ENCODE assay signal across 8 cellular contexts in the genomic region with DNA sequence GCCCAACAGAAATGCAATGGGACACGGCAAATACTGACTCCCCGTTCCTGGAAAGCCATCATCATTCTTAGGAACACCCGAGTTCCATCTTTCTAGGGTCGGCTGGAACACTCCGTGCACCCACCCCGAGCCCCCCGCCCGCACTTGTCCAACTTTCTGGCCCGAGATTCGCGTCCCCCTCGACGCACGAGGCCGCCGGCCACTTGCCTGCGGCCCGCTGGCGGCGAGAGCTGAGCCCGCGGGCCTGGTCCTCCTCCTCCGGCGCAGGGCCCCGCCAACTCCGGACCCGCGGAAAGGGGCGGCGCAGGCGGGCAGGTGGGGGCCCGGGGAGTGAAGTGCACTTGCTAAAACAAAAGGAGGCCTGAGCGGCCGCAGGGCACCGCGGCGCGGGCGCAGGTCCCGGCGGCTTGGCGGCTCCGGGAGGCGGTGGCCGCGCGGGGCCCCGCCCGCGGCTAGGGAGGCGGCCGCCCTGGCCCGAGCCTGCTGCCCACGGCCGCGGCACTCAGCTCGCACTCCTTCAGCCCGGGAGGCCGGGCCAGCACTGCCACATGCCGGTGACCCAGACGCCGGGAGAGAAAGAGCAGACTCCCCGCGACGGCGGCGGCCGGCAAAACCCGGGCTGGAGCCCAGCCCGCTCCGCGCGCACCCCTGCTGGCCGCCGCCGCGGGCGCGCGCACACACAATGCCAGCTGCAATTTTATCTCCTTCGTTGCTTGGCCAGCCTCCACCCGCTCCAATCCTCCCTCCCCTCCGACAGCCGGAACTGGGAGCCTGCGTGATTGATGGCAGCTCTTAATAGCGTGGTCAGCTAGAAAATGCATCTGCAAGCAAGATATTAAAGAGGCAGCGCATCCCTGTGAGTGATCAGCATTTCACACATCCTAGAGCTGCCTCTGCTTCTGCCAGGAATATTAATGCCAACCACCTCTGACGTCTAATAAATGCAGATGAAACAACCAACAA.
A peak's percentile ranks its signal among the peaks of the same experiment; 100 is the strongest.
DNase-seq lines count a peak whose midpoint lies in the region; ATAC-seq, FAIRE-seq and TF ChIP-seq lines count a peak whose summit lies in the region.

No MANE protein-coding gene starts in this region.

- peak overlapping the region; percentile 57 for H3K4me3 ChIP-seq in GM12878

- H3K9ac ChIP-seq in GM12878 (ENCODE audit: control insufficient read depth, insufficient read depth, low read length): peak overlapping the region; percentile 76

- no peaks in the 10 kb centered on the region for H3K9me3 ChIP-seq in GM12878 (replicated peaks; ENCODE audit: control insufficient read depth, insufficient read depth, low read length)

- H3K4me2 ChIP-seq in GM12878 (ENCODE audit: control insufficient read depth, insufficient read depth): peak overlapping the region; percentile 64

- no peaks in the 10 kb centered on the region for H4K20me1 ChIP-seq in GM12878 (ENCODE audit: control insufficient read depth, insufficient read depth)

- no peaks in the 10 kb centered on the region; the same call in 1 of the 2 replicates for H3K4me1 ChIP-seq in GM12878 (ENCODE audit: control insufficient read depth, insufficient read depth, low read length)

- peak overlapping the region; percentile 54 for H3K27ac ChIP-seq in GM12878 (ENCODE audit: control insufficient read depth, insufficient read depth)

- H3K79me2 ChIP-seq in GM12878 (ENCODE audit: control insufficient read depth, insufficient read depth, low read length): peaks cover 48% of the 10 kb centered on the region

- TF ChIP-seq EP300 in GM12878 (IDR thresholded peaks at IDR 0.05; ENCODE audit: borderline replicate concordance in 1 of 2, control insufficient read depth in 1 of 2, low read depth in 2 of 2, low read length in 2 of 2): no peak

- in situ Hi-C loops in GM13977 (cut with MboI; ENCODE audit: low pct_unique_long_range_greater_than_20kb, low sequenced_read_pairs, unreplicated experiment) (no loop called here), GM12878 (cut with MboI) (no loop called here)

- H3K4me3 Mint-ChIP-seq in T-helper 2 cell treated with Interferon-gamma antibody and Interleukin-4, amounts not matched to agents 5 μg/mL and 100 μg/mL, for 36 hours: peak overlapping the region; percentile 91

- no peak for FAIRE-seq in GM12878 (lab: Jason Lieb, UNC)

- peak overlapping the region; percentile 94 for H3K27ac Mint-ChIP-seq in T-helper 2 cell treated with Interferon-gamma antibody and Interleukin-4, amounts not matched to agents 5 μg/mL and 100 μg/mL, for 36 hours

- no TSS peak for BruUV-seq in GM12878 (replicated peaks; lab: Mats Ljungman, UMichigan)

- H3K27me3 ChIP-seq in GM12878 (replicated peaks in 1 of 2; ENCODE audit: control insufficient read depth in 2 of 2, insufficient read depth in 2 of 2, low read length in 1 of 2): no peaks in the 10 kb centered on the region

- H3K36me3 Mint-ChIP-seq in T-helper 2 cell treated with Interferon-gamma antibody and Interleukin-4, amounts not matched to agents 5 μg/mL and 100 μg/mL, for 36 hours (ENCODE audit: low read depth): peaks cover 14% of the 10 kb centered on the region

- intact Hi-C loops in GM12878 (cut with micrococcal nuclease; ENCODE audit: unreplicated experiment): loop anchor here (5.0 kb wide), 1 partner anchor 61 kb away; no protein-coding TSS in a partner anchor

- peaks cover 54% of the 10 kb centered on the region for H3K4me1 Mint-ChIP-seq in T-helper 2 cell treated with Interferon-gamma antibody and Interleukin-4, amounts not matched to agents 5 μg/mL and 100 μg/mL, for 36 hours (ENCODE audit: low read depth)

- H3K27me3 Mint-ChIP-seq in T-helper 2 cell treated with Interferon-gamma antibody and Interleukin-4, amounts not matched to agents 5 μg/mL and 100 μg/mL, for 36 hours (ENCODE audit: low read depth): no peaks in the 10 kb centered on the region

- CTCF ChIA-PET in GM12878 (lab: Yijun Ruan, JAX): interaction anchor here (0.5 to 3.6 kb wide), 18 partner anchors 9 to 722 kb away, joined by 3 to 20 read pairs (median 4); no protein-coding TSS in a partner anchor

- TF ChIP-seq POLR2A in GM12878 (IDR thresholded peaks at IDR 0.05; ENCODE audit: low read depth, low read length): peak; percentile 87

- SMC1A ChIA-PET in GM12878 (lab: Charles Lee; ENCODE audit: uncharacterized antibody, unreplicated experiment): interaction anchor here (0.5 to 10.6 kb wide), 24 partner anchors 10 to 306 kb away, joined by 3 to 154 read pairs (median 4); no protein-coding TSS in a partner anchor

- no peaks in the 10 kb centered on the region for H3K9me3 Mint-ChIP-seq in T-helper 2 cell treated with Interferon-gamma antibody and Interleukin-4, amounts not matched to agents 5 μg/mL and 100 μg/mL, for 36 hours

- peak; percentile 90 for DNase-seq in GM13977 (ENCODE audit: low spot score)
- DNase-seq in NCI-H1694 (lab: John Stamatoyannopoulos, UW): peak; percentile 70
- DNase-seq in T-helper 2 cell treated with Interferon-gamma antibody and Interleukin-4, amounts not matched to agents 5 μg/mL and 100 μg/mL, for 36 hours (ENCODE audit: low spot score): peak; percentile 86
- DNase-seq in GM12878 (ENCODE audit: low read depth, low spot score): no peak
- peak; percentile 37 to 98 (median 87) for DNase-seq in hypothalamus (lab: John Stamatoyannopoulos, UW)
- DNase-seq in putamen (ENCODE audit: low spot score): peak; percentile 93
- DNase-seq in NK-92 (lab: John Stamatoyannopoulos, UW; ENCODE audit: unreplicated experiment): no peak

- peak; percentile 63 for ATAC-seq in HG02852 (IDR thresholded peaks at IDR 0.05; ENCODE audit: unreplicated experiment)
- peak; percentile 75 for ATAC-seq in GM12878

- peak; percentile 29; the same call in 1 of the 2 replicates for TF ChIP-seq RAD21 in GM12878 (IDR thresholded peaks at IDR 0.05; ENCODE audit: insufficient read depth, low read depth, low read length)

- 1% methylated on average over 58 of the region's 88 CpGs for WGBS in GM12878 (ENCODE audit: insufficient coverage, insufficient replicate concordance, low lambda C conversion rate, missing lambda C conversion rate)

- RAD21 ChIA-PET in GM12878 (lab: Charles Lee; ENCODE audit: unreplicated experiment): interaction anchor here (0.8 to 4.0 kb wide), 22 partner anchors 9 to 169 kb away, joined by 3 to 21 read pairs (median 4); no protein-coding TSS in a partner anchor

- H3K36me3 ChIP-seq in GM12878 (ENCODE audit: control insufficient read depth in 2 of 2, insufficient read depth in 2 of 2, low read length in 1 of 2): no peaks in the 10 kb centered on the region

- H2AFZ ChIP-seq in GM12878 (ENCODE audit: control insufficient read depth, low read depth, low read length): peak overlapping the region; percentile 2; the same call in 1 of the 2 replicates

- POLR2A ChIA-PET in GM12878 (lab: Charles Lee): interaction anchor here (0.6 to 3.1 kb wide), 9 partner anchors 14 to 142 kb away, joined by 3 to 8 read pairs (median 4); no protein-coding TSS in a partner anchor

- peak; percentile 49 for TF ChIP-seq CTCF in GM13977 (IDR thresholded peaks at IDR 0.05; ENCODE audit: extremely low read depth, insufficient read depth, missing control alignments)
- peak; percentile 6 to 55 (median 17); a peak in 3 of 6 replicates for TF ChIP-seq CTCF in GM12878 (IDR thresholded peaks at IDR 0.05 in 2 of 3, conservative IDR thresholded peaks at IDR 0.05 in 1 of 3; ENCODE audit: control insufficient read depth in 2 of 3, extremely low read depth in 1 of 3, insufficient read depth in 1 of 3, low read depth in 3 of 3, low read length in 3 of 3)

TF ChIP-seq in GM12878, 131 proteins besides CTCF, POLR2A, EP300 and RAD21 (continues in another document):
- no peak for TF ChIP-seq NFYA (IDR thresholded peaks at IDR 0.05; ENCODE audit: borderline replicate concordance, low read depth, low read length)
- TF ChIP-seq DPF2 (IDR thresholded peaks at IDR 0.05): peak; percentile 77; the same call in 1 of the 2 replicates
- TF ChIP-seq SUPT20H (IDR thresholded peaks at IDR 0.05; ENCODE audit: borderline replicate concordance, control insufficient read depth, low read depth, low read length): no peak
- no peak for TF ChIP-seq EZH2 (IDR thresholded peaks at IDR 0.05; ENCODE audit: borderline replicate concordance, control insufficient read depth, low read depth, low read length)
- TF ChIP-seq ZNF687 (IDR thresholded peaks at IDR 0.05): peak; percentile 56; the same call in 1 of the 2 replicates
- TF ChIP-seq CHD1 (IDR thresholded peaks at IDR 0.05; ENCODE audit: low read depth, low read length): no peak
- no peak for TF ChIP-seq ATF7 (IDR thresholded peaks at IDR 0.05; ENCODE audit: low read depth)
- TF ChIP-seq SMC3 (IDR thresholded peaks at IDR 0.05; ENCODE audit: borderline replicate concordance, low read length): peak; percentile 13; the same call in 1 of the 2 replicates
- TF ChIP-seq FOS (IDR thresholded peaks at IDR 0.05; ENCODE audit: borderline replicate concordance, extremely low read depth, insufficient read length): no peak
- TF ChIP-seq HDAC6 (IDR thresholded peaks at IDR 0.05; ENCODE audit: unreplicated experiment): no peak
- TF ChIP-seq IKZF1 (conservative IDR thresholded peaks at IDR 0.05): peak; percentile 93
- peak; percentile 42 for TF ChIP-seq NR2C1 (IDR thresholded peaks at IDR 0.05)

Comparison
In these comparisons a context has a peak if more than half of its experiments do, and no peak if none do; other contexts are left out.
1. DNase-seq: peak in GM13977 (single experiment), NCI-H1694 (single experiment), T-helper 2 cell treated with Interferon-gamma antibody and Interleukin-4, amounts not matched to agents 5 μg/mL and 100 μg/mL, for 36 hours (single experiment), hypothalamus (51 of 51) and putamen (single experiment); none in GM12878 (single experiment) and NK-92 (single experiment).